Comparison of ENCODE assay signal across 1 cellular context in the genomic region with DNA sequence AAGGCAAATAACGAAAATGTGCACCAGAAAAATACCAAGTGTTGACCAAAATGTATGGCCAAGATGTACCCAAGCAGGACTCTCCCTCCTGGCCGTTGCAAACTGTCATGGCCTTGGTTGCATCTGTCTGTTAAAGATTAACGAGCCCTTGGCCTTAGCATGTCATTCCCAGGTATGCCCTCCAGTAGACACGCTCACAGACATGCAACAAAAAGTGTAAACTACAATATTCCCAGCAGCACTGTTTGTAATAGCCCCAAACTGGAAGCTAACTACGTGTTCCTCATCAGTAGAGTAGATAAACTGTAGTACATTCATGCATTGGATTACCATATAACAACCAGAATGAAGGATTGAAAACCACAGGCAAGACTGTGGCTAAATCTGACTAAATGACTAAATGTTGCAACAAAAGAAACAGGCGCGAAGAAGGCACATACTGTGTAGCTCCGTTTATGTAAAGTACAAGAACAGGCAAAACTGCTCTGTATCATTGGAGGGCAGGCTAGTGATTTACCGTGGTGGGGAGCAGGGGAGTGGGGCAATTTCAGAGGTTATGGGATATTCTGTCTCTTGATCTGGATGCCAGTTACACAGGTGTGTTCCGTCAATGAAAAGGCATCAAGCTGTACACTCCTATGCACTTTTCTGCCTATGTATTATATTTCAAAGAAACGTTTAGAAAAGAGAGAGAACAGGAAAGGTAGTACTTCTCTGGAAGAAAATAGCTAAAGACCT.
TF ChIP-seq lines count a peak whose summit lies in the region.

No MANE protein-coding gene starts in this region.

TF ChIP-seq in HepG2, 621 proteins besides CTCF, POLR2A, EP300 and RAD21 (continued from another document and continues in another):
- TF ChIP-seq, protein P1, sequence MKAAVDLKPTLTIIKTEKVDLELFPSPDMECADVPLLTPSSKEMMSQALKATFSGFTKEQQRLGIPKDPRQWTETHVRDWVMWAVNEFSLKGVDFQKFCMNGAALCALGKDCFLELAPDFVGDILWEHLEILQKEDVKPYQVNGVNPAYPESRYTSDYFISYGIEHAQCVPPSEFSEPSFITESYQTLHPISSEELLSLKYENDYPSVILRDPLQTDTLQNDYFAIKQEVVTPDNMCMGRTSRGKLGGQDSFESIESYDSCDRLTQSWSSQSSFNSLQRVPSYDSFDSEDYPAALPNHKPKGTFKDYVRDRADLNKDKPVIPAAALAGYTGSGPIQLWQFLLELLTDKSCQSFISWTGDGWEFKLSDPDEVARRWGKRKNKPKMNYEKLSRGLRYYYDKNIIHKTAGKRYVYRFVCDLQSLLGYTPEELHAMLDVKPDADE (CRISPR knock-in tag; IDR thresholded peaks at IDR 0.05), result no peak
- TF ChIP-seq FOXC1 (CRISPR knock-in tag; IDR thresholded peaks at IDR 0.05; ENCODE audit: borderline replicate concordance), result 0 out of 2 replicates have a peak, but pooled peaks have one; percentile 16
- TF ChIP-seq CENPT (CRISPR knock-in tag; IDR thresholded peaks at IDR 0.05; ENCODE audit: low read depth), result no peak
- TF ChIP-seq ZNF12 (CRISPR knock-in tag; IDR thresholded peaks at IDR 0.05), result 0 out of 2 replicates have a peak, but pooled peaks have one; percentile 6
- peak; percentile 26; the same call in 1 of the 2 replicates for TF ChIP-seq FOSL2 (CRISPR knock-in tag; IDR thresholded peaks at IDR 0.05)
- peak; percentile 41 for TF ChIP-seq ZFX (CRISPR knock-in tag; IDR thresholded peaks at IDR 0.05; ENCODE audit: low read depth)
- TF ChIP-seq MIER3 (CRISPR knock-in tag; IDR thresholded peaks at IDR 0.05; ENCODE audit: borderline replicate concordance), result peak; percentile 57; the same call in 1 of the 2 replicates
- TF ChIP-seq CHCHD3 (CRISPR knock-in tag; IDR thresholded peaks at IDR 0.05), result no peak
- TF ChIP-seq ASH2L (IDR thresholded peaks at IDR 0.05; ENCODE audit: insufficient read length, low read depth, low read length), result peak; percentile 22
- TF ChIP-seq ZNF761 (CRISPR knock-in tag; conservative IDR thresholded peaks at IDR 0.05), result no peak; the same call in 1 of the 2 replicates
- TF ChIP-seq, protein P2, sequence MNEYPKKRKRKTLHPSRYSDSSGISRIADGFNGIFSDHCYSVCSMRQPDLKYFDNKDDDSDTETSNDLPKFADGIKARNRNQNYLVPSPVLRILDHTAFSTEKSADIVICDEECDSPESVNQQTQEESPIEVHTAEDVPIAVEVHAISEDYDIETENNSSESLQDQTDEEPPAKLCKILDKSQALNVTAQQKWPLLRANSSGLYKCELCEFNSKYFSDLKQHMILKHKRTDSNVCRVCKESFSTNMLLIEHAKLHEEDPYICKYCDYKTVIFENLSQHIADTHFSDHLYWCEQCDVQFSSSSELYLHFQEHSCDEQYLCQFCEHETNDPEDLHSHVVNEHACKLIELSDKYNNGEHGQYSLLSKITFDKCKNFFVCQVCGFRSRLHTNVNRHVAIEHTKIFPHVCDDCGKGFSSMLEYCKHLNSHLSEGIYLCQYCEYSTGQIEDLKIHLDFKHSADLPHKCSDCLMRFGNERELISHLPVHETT (CRISPR knock-in tag; conservative IDR thresholded peaks at IDR 0.05), result 0 out of 2 replicates have a peak, but pooled peaks have one; percentile 29
- TF ChIP-seq, protein P3, sequence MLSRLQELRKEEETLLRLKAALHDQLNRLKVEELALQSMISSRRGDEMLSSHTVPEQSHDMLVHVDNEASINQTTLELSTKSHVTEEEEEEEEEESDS (CRISPR knock-in tag; IDR thresholded peaks at IDR 0.05; ENCODE audit: borderline replicate concordance), result no peak
- peak; percentile 16; the same call in 1 of the 2 replicates for TF ChIP-seq HOXA9 (CRISPR knock-in tag; IDR thresholded peaks at IDR 0.05; ENCODE audit: borderline replicate concordance)
- TF ChIP-seq, protein P4, sequence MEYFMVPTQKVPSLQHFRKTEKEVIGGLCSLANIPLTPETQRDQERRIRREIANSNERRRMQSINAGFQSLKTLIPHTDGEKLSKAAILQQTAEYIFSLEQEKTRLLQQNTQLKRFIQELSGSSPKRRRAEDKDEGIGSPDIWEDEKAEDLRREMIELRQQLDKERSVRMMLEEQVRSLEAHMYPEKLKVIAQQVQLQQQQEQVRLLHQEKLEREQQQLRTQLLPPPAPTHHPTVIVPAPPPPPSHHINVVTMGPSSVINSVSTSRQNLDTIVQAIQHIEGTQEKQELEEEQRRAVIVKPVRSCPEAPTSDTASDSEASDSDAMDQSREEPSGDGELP (IDR thresholded peaks at IDR 0.05; ENCODE audit: borderline replicate concordance, low read depth), result peak; percentile 33; the same call in 1 of the 2 replicates
- TF ChIP-seq, protein P5, sequence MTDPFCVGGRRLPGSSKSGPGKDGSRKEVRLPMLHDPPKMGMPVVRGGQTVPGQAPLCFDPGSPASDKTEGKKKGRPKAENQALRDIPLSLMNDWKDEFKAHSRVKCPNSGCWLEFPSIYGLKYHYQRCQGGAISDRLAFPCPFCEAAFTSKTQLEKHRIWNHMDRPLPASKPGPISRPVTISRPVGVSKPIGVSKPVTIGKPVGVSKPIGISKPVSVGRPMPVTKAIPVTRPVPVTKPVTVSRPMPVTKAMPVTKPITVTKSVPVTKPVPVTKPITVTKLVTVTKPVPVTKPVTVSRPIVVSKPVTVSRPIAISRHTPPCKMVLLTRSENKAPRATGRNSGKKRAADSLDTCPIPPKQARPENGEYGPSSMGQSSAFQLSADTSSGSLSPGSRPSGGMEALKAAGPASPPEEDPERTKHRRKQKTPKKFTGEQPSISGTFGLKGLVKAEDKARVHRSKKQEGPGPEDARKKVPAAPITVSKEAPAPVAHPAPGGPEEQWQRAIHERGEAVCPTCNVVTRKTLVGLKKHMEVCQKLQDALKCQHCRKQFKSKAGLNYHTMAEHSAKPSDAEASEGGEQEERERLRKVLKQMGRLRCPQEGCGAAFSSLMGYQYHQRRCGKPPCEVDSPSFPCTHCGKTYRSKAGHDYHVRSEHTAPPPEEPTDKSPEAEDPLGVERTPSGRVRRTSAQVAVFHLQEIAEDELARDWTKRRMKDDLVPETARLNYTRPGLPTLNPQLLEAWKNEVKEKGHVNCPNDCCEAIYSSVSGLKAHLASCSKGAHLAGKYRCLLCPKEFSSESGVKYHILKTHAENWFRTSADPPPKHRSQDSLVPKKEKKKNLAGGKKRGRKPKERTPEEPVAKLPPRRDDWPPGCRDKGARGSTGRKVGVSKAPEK (CRISPR knock-in tag; IDR thresholded peaks at IDR 0.05; ENCODE audit: borderline replicate concordance), result no peak
- TF ChIP-seq, protein P6, sequence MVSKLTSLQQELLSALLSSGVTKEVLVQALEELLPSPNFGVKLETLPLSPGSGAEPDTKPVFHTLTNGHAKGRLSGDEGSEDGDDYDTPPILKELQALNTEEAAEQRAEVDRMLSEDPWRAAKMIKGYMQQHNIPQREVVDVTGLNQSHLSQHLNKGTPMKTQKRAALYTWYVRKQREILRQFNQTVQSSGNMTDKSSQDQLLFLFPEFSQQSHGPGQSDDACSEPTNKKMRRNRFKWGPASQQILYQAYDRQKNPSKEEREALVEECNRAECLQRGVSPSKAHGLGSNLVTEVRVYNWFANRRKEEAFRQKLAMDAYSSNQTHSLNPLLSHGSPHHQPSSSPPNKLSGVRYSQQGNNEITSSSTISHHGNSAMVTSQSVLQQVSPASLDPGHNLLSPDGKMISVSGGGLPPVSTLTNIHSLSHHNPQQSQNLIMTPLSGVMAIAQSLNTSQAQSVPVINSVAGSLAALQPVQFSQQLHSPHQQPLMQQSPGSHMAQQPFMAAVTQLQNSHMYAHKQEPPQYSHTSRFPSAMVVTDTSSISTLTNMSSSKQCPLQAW (CRISPR knock-in tag; IDR thresholded peaks at IDR 0.05), result peak; percentile 100
- TF ChIP-seq REPIN1 (CRISPR knock-in tag; IDR thresholded peaks at IDR 0.05; ENCODE audit: borderline replicate concordance, low read depth), result no peak
- TF ChIP-seq, protein P7, sequence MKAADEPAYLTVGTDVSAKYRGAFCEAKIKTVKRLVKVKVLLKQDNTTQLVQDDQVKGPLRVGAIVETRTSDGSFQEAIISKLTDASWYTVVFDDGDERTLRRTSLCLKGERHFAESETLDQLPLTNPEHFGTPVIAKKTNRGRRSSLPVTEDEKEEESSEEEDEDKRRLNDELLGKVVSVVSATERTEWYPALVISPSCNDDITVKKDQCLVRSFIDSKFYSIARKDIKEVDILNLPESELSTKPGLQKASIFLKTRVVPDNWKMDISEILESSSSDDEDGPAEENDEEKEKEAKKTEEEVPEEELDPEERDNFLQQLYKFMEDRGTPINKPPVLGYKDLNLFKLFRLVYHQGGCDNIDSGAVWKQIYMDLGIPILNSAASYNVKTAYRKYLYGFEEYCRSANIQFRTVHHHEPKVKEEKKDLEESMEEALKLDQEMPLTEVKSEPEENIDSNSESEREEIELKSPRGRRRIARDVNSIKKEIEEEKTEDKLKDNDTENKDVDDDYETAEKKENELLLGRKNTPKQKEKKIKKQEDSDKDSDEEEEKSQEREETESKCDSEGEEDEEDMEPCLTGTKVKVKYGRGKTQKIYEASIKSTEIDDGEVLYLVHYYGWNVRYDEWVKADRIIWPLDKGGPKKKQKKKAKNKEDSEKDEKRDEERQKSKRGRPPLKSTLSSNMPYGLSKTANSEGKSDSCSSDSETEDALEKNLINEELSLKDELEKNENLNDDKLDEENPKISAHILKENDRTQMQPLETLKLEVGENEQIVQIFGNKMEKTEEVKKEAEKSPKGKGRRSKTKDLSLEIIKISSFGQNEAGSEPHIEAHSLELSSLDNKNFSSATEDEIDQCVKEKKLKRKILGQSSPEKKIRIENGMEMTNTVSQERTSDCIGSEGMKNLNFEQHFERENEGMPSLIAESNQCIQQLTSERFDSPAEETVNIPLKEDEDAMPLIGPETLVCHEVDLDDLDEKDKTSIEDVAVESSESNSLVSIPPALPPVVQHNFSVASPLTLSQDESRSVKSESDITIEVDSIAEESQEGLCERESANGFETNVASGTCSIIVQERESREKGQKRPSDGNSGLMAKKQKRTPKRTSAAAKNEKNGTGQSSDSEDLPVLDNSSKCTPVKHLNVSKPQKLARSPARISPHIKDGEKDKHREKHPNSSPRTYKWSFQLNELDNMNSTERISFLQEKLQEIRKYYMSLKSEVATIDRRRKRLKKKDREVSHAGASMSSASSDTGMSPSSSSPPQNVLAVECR (CRISPR knock-in tag; IDR thresholded peaks at IDR 0.05; ENCODE audit: borderline replicate concordance), result peak; percentile 52; the same call in 1 of the 2 replicates
- TF ChIP-seq ZFP36L1 (CRISPR knock-in tag; IDR thresholded peaks at IDR 0.05), result peak; percentile 85; the same call in 1 of the 2 replicates
- peak; percentile 26; the same call in 1 of the 2 replicates for TF ChIP-seq CEBPG (CRISPR knock-in tag; IDR thresholded peaks at IDR 0.05)
- peak; percentile 53; the same call in 1 of the 2 replicates for TF ChIP-seq SOX5 (CRISPR knock-in tag; IDR thresholded peaks at IDR 0.05; ENCODE audit: borderline replicate concordance)
- TF ChIP-seq, protein P8, sequence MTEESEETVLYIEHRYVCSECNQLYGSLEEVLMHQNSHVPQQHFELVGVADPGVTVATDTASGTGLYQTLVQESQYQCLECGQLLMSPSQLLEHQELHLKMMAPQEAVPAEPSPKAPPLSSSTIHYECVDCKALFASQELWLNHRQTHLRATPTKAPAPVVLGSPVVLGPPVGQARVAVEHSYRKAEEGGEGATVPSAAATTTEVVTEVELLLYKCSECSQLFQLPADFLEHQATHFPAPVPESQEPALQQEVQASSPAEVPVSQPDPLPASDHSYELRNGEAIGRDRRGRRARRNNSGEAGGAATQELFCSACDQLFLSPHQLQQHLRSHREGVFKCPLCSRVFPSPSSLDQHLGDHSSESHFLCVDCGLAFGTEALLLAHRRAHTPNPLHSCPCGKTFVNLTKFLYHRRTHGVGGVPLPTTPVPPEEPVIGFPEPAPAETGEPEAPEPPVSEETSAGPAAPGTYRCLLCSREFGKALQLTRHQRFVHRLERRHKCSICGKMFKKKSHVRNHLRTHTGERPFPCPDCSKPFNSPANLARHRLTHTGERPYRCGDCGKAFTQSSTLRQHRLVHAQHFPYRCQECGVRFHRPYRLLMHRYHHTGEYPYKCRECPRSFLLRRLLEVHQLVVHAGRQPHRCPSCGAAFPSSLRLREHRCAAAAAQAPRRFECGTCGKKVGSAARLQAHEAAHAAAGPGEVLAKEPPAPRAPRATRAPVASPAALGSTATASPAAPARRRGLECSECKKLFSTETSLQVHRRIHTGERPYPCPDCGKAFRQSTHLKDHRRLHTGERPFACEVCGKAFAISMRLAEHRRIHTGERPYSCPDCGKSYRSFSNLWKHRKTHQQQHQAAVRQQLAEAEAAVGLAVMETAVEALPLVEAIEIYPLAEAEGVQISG (CRISPR knock-in tag; IDR thresholded peaks at IDR 0.05), result 0 out of 2 replicates have a peak, but pooled peaks have one; percentile 44
- TF ChIP-seq RBAK (CRISPR knock-in tag; IDR thresholded peaks at IDR 0.05), result peak; percentile 39; the same call in 1 of the 2 replicates
- no peak for TF ChIP-seq MBD4 (IDR thresholded peaks at IDR 0.05; ENCODE audit: borderline replicate concordance, low read length)
- peak; percentile 41; the same call in 1 of the 2 replicates for TF ChIP-seq TBX2 (CRISPR knock-in tag; IDR thresholded peaks at IDR 0.05; ENCODE audit: borderline replicate concordance)
- no peak for TF ChIP-seq ZNF501 (CRISPR knock-in tag; IDR thresholded peaks at IDR 0.05)
- peak; percentile 37; the same call in 1 of the 2 replicates for TF ChIP-seq BCL6 (CRISPR knock-in tag; IDR thresholded peaks at IDR 0.05)
- TF ChIP-seq, protein P9, sequence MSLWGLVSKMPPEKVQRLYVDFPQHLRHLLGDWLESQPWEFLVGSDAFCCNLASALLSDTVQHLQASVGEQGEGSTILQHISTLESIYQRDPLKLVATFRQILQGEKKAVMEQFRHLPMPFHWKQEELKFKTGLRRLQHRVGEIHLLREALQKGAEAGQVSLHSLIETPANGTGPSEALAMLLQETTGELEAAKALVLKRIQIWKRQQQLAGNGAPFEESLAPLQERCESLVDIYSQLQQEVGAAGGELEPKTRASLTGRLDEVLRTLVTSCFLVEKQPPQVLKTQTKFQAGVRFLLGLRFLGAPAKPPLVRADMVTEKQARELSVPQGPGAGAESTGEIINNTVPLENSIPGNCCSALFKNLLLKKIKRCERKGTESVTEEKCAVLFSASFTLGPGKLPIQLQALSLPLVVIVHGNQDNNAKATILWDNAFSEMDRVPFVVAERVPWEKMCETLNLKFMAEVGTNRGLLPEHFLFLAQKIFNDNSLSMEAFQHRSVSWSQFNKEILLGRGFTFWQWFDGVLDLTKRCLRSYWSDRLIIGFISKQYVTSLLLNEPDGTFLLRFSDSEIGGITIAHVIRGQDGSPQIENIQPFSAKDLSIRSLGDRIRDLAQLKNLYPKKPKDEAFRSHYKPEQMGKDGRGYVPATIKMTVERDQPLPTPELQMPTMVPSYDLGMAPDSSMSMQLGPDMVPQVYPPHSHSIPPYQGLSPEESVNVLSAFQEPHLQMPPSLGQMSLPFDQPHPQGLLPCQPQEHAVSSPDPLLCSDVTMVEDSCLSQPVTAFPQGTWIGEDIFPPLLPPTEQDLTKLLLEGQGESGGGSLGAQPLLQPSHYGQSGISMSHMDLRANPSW (CRISPR knock-in tag; IDR thresholded peaks at IDR 0.05; ENCODE audit: borderline replicate concordance), result peak; percentile 88
- no peak for TF ChIP-seq ZNF101 (CRISPR knock-in tag; IDR thresholded peaks at IDR 0.05; ENCODE audit: borderline replicate concordance, low read depth)
- TF ChIP-seq FOSL1 (CRISPR knock-in tag; IDR thresholded peaks at IDR 0.05; ENCODE audit: borderline replicate concordance), result no peak
- peak; percentile 75 for TF ChIP-seq GATAD2A (CRISPR knock-in tag; IDR thresholded peaks at IDR 0.05)
- TF ChIP-seq ZNF616 (CRISPR knock-in tag; IDR thresholded peaks at IDR 0.05; ENCODE audit: low read depth), result no peak
- TF ChIP-seq EHMT2 (IDR thresholded peaks at IDR 0.05; ENCODE audit: borderline replicate concordance, low read depth, low read length), result peak; percentile 61; the same call in 1 of the 2 replicates
- peak; percentile 86 for TF ChIP-seq TEAD3 (CRISPR knock-in tag; optimal IDR thresholded peaks at IDR 0.05; ENCODE audit: borderline replicate concordance)
- TF ChIP-seq MLLT10 (CRISPR knock-in tag; IDR thresholded peaks at IDR 0.05), result no peak
- TF ChIP-seq ZMYM4 (CRISPR knock-in tag; IDR thresholded peaks at IDR 0.05), result peak; percentile 82
- TF ChIP-seq THYN1 (CRISPR knock-in tag; IDR thresholded peaks at IDR 0.05; ENCODE audit: borderline replicate concordance, low read depth), result no peak
